19 cellular contexts compared by ENCODE assay signal in genomic region chr2:232088771-232089170, GRCh38.
A peak's percentile ranks its signal among the peaks of the same experiment; 100 is the strongest.
DNase-seq lines count a peak whose midpoint lies in the region; ATAC-seq and TF ChIP-seq lines count a peak whose summit lies in the region.
"Had no signal": no experiment of that assay in that cellular context is flagged by ENCODE, and none has a peak within 500 bp of the region (broad histone marks: within the 10 kb centered on the region; RNA-seq: fewer than 3 reads in every experiment).

No MANE protein-coding gene starts in this region.

- no peaks in the 10 kb centered on the region for H3K9me3 Mint-ChIP-seq in natural killer cell

- DNase-seq in NCI-H226: peak; percentile 20
- peak; percentile 14 for DNase-seq in choroid plexus epithelial cell (ENCODE audit: low read depth)
- DNase-seq in substantia nigra (lab: John Stamatoyannopoulos, UW): peak in 1 of 49 donors; percentile 31
- no peak for DNase-seq in iPS-NIHi11 (ENCODE audit: low spot score)
- DNase-seq in natural killer cell: no peak
- no peak for DNase-seq in spleen
- DNase-seq: EL; GM23248; MM.1S; NCI-H1092; NCI-H1436 treated with DMSO at 0.1 percent for 48 hours; NCI-H2029; NCI-H69; NK-92 treated with Interleukin-12 subunit alpha and Interleukin-12 subunit beta, amount 100 ng/mL, for 24 hours; Peyer's patch had no signal

- H3K9me3 ChIP-seq in spleen: peaks cover 0 to 17% (median 5%) of the 10 kb centered on the region in 8 donors
- H3K9me3 ChIP-seq: HAP-1, Peyer's patch, SJSA1 had no signal

- TF ChIP-seq POLR2A in spleen (IDR thresholded peaks at IDR 0.05): no peak

- 88 to 96% (median 90%) methylated on average over 5 of the region's 5 CpGs for WGBS in spleen, 5 donors

- H3K36me3 ChIP-seq in spleen: peaks cover 0 to 39% (median 0%) of the 10 kb centered on the region in 6 donors
- H3K36me3 ChIP-seq: HAP-1, Peyer's patch had no signal

- H3K4me3 ChIP-seq in choroid plexus epithelial cell (ENCODE audit: low read depth, low read length) (no peak overlapping the region), spleen (no peak overlapping the region)
- H3K4me3 ChIP-seq: GM23248, HAP-1, Peyer's patch, SJSA1 had no signal

- no peak for TF ChIP-seq CTCF in choroid plexus epithelial cell (conservative IDR thresholded peaks at IDR 0.05; ENCODE audit: low read depth, low read length)
- no peak for TF ChIP-seq CTCF in natural killer cell (IDR thresholded peaks at IDR 0.05)
- no peak for TF ChIP-seq CTCF in spleen (IDR thresholded peaks at IDR 0.05 in 8 of 11, conservative IDR thresholded peaks at IDR 0.05 in 3 of 11)

- no peaks in the 10 kb centered on the region for H3K4me1 ChIP-seq in spleen
- H3K4me1 ChIP-seq: HAP-1, Peyer's patch, SJSA1 had no signal

- no peak overlapping the region for H3K27ac Mint-ChIP-seq in natural killer cell
- H3K27ac Mint-ChIP-seq: CD14-positive monocyte had no signal

- H3K4me3 Mint-ChIP-seq in natural killer cell: no peak overlapping the region
- H3K4me3 Mint-ChIP-seq: CD14-positive monocyte had no signal

- peaks cover 5 to 27% of the 10 kb centered on the region in 2 donors for H3K4me1 Mint-ChIP-seq in natural killer cell

- H3K36me3 Mint-ChIP-seq in natural killer cell: no peaks in the 10 kb centered on the region

- ATAC-seq in SK-N-SH treated with all-trans-retinoic acid at 6 μM for 48 hours (no peak), natural killer cell (no peak)

- no peaks in the 10 kb centered on the region for H3K27me3 Mint-ChIP-seq in natural killer cell (ENCODE audit: low read depth in 2 of 2)

- H3K27me3 ChIP-seq in spleen (replicated peaks in 1 of 7): no peaks in the 10 kb centered on the region
- H3K27me3 ChIP-seq: Peyer's patch, SJSA1 had no signal

- intact Hi-C loops in natural killer cell (cut with micrococcal nuclease) (no loop called here), spleen (cut with DNase I; ENCODE audit: low total_unique reads) (no loop called here)

- H3K27ac ChIP-seq in substantia nigra (ENCODE audit: low read depth, low read length, poor library complexity, severe bottlenecking) (peak overlapping the region; percentile 18), spleen (no peak overlapping the region)
- H3K27ac ChIP-seq: GM23248, Peyer's patch, SJSA1 had no signal

TF ChIP-seq in SK-N-SH treated with all-trans-retinoic acid at 6 μM for 48 hours, 23 proteins besides CTCF, POLR2A, EP300 and RAD21:
- TF ChIP-seq CSRNP3 (CRISPR knock-in tag; IDR thresholded peaks at IDR 0.05) (no peak), SNAI2 (CRISPR knock-in tag; IDR thresholded peaks at IDR 0.05) (0 out of 2 replicates have a peak, but pooled peaks have one; percentile 21)
TF ChIP-seq in SK-N-SH treated with all-trans-retinoic acid at 6 μM for 48 hours: peak in this region for 1.

Comparison
In these comparisons a context has a peak if more than half of its experiments do, and no peak if none do; other contexts are left out.
1. DNase-seq: peak in NCI-H226 (single experiment) and choroid plexus epithelial cell (single experiment); none in iPS-NIHi11 (single experiment), natural killer cell (single experiment) and spleen (single experiment).